23 cellular contexts compared by ENCODE assay signal in genomic region chr3:56136514-56136913, GRCh38.
"Had no signal": no experiment of that assay in that cellular context is flagged by ENCODE, and none has a peak within 500 bp of the region (broad histone marks: within the 10 kb centered on the region; RNA-seq: fewer than 3 reads in every experiment).

No MANE protein-coding gene starts in this region.

- H3K4me1 Mint-ChIP-seq: naive thymus-derived CD4-positive, alpha-beta T cell had no signal

- H3K27ac Mint-ChIP-seq: naive thymus-derived CD4-positive, alpha-beta T cell; nephron progenitor cell; progenitor cell of endocrine pancreas had no signal

- H3K9me3 Mint-ChIP-seq: nephron progenitor cell had no signal

- H3K27me3 ChIP-seq: dorsolateral prefrontal cortex, gastrocnemius medialis, right atrium auricular region, stomach, thyroid gland, vagina had no signal

- H3K36me3 Mint-ChIP-seq: naive thymus-derived CD4-positive, alpha-beta T cell had no signal

- H3K36me3 ChIP-seq: gastrocnemius medialis, right atrium auricular region, stomach, thyroid gland, vagina had no signal

- H3K27me3 Mint-ChIP-seq: progenitor cell of endocrine pancreas had no signal

- DNase-seq: dorsolateral prefrontal cortex; effector CD4-positive, alpha-beta T cell; gastrocnemius medialis; head of caudate nucleus; kidney; mesenchymal stem cell; midbrain; naive thymus-derived CD4-positive, alpha-beta T cell; nephron progenitor cell; occipital lobe; stimulated activated CD4-positive, alpha-beta T cell treated with anti-CD3 and anti-CD28 coated beads, Interleukin-12 subunit alpha, Interleukin-12 subunit beta, amount 100 ng/mL, for 4 hours; stimulated activated CD4-positive, alpha-beta T cell treated with anti-CD3 and anti-CD28 coated beads, Interleukin-1b, Interleukin-23, amount 100 ng/mL, for 48 hours; stimulated activated CD4-positive, alpha-beta T cell treated with anti-CD3 and anti-CD28 coated beads, Interleukin-4, amount 100 ng/mL, for 1 hour; stimulated activated CD8-positive, alpha-beta memory T cell treated with anti-CD3 and anti-CD28 coated beads, Interleukin-4, amount 100 ng/mL, for 48 hours; stimulated activated naive CD4-positive, alpha-beta T cell treated with Interleukin-2 at 50 U/mL for 16 hours; stomach; thyroid gland; trophoblast cell had no signal

- H3K4me1 ChIP-seq: gastrocnemius medialis, parathyroid adenoma, right atrium auricular region, thyroid gland, vagina had no signal

- H3K9me3 ChIP-seq: gastrocnemius medialis, right atrium auricular region, stomach, thyroid gland, vagina had no signal

- H3K27ac ChIP-seq: gastrocnemius medialis, parathyroid adenoma, right atrium auricular region, stomach, thyroid gland, vagina had no signal

- H3K4me3 Mint-ChIP-seq: naive thymus-derived CD4-positive, alpha-beta T cell; nephron progenitor cell had no signal

- H3K4me3 ChIP-seq: dorsolateral prefrontal cortex, gastrocnemius medialis, right atrium auricular region, smooth muscle cell, stomach, thyroid gland, vagina had no signal
